Comparison of ENCODE assay signal across 14 cellular contexts in the genomic region with DNA sequence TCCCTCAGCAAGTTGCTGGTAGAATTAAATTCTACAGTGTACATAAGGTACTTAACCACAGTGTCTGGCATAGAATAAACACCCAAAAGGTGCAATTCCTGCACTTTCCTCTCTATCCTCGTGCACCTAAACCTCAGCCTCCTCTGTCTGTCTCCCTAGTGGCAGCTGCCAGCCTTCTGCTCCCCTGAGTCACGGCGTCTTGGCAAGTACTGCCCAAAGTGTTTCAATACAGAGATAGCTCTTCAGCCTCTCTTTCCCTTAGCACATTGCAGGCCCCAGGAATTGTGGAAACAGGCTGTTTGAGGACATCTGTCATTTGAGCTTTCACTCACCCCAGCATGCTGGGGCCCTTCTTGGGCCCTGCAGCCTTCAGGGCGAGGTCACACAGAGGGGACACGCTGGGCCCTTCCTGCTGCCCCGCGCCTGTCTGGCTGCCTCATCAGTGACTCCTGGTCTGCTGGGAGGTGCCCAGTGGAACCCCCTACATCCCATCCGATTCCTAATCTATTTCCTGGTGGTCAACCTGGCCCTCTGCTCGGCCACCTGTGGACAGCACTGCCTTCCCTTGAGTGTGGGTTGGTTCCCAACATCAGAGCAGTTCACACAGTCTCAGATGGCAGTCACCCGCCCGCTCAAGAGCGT. TPM values are rescaled to one million over a fixed set of nuclear protein-coding genes. Genes with fewer than 3 reads are reported as not detected.
DNase-seq lines count a peak whose midpoint lies in the region; ATAC-seq and TF ChIP-seq lines count a peak whose summit lies in the region.
"Had no signal": no experiment of that assay in that cellular context is flagged by ENCODE, and none has a peak within 500 bp of the region (broad histone marks: within the 10 kb centered on the region; RNA-seq: fewer than 3 reads in every experiment).

No MANE protein-coding gene starts in this region.

- no peaks in the 10 kb centered on the region for H3K9me3 Mint-ChIP-seq in nephron

- ATAC-seq in SK-N-SH treated with all-trans-retinoic acid at 6 μM for 48 hours (no peak; the same call in 2 of the 3 replicates), Right ventricle myocardium inferior (peak; percentile 30), aorta (ENCODE audit: low FRiP score) (no peak), esophagus mucosa (no peak), HG03378 (IDR thresholded peaks at IDR 0.05; ENCODE audit: unreplicated experiment) (no peak)

- CTCF ChIA-PET in SK-N-SH (lab: Yijun Ruan, JAX), result interaction anchor here (0.8 to 2.4 kb wide), 2 partner anchors 85 to 494 kb away, joined by 3 to 5 read pairs; no protein-coding TSS in a partner anchor

- no peaks in the 10 kb centered on the region for H4K20me1 ChIP-seq in SK-N-SH (ENCODE audit: insufficient read depth)

- no peak overlapping the region for H2AFZ ChIP-seq in SK-N-SH (ENCODE audit: low read depth)

- H3K36me3 Mint-ChIP-seq in nephron (ENCODE audit: low read depth), result peaks cover 49% of the 10 kb centered on the region

- H3K4me1 ChIP-seq in SK-N-SH (ENCODE audit: control insufficient read depth in 1 of 2, insufficient read depth in 2 of 2, low read depth in 1 of 2, low read length in 1 of 2), result peaks cover 17 to 72% of the 10 kb centered on the region in 2 experiments; a peak in 3 of 4 replicates
- peaks cover 5 to 15% of the 10 kb centered on the region in 2 donors for H3K4me1 ChIP-seq in aorta (ENCODE audit: control insufficient read depth in 1 of 2, insufficient read depth in 2 of 2, low read length in 2 of 2)

- peaks cover 79% of the 10 kb centered on the region for H3K4me1 Mint-ChIP-seq in nephron

- H3K27ac ChIP-seq in SK-N-SH (ENCODE audit: low read depth in 2 of 2, low read length in 1 of 2), result peak overlapping the region; percentile 36 to 61; a peak in 3 of 4 replicates
- peak overlapping the region; percentile 53 to 54 for H3K27ac ChIP-seq in aorta (ENCODE audit: low read depth in 1 of 2, low read length in 2 of 2)

- H3K4me2 ChIP-seq in SK-N-SH, result no peak overlapping the region

- H3K9ac ChIP-seq in SK-N-SH, result no peak overlapping the region

- DNase-seq in SK-N-SH (no peak), Right ventricle myocardium inferior (ENCODE audit: missing footprints) (no peak), aorta (no peak), inferior parietal cortex (ENCODE audit: extremely low spot score) (no peak)
- DNase-seq: DND-41; islet precursor cell; NCI-H1048; NCI-H524 treated with DMSO at 0.1 percent for 48 hours; SHP77 treated with DMSO at 0.1 percent for 48 hours; stimulated activated CD4-positive, alpha-beta T cell treated with anti-CD3 and anti-CD28 coated beads, Interleukin-4, amount 100 ng/mL, for 1 hour had no signal

- 96% methylated on average over 10 of the region's 12 CpGs for WGBS in SK-N-SH (ENCODE audit: low lambda C conversion rate)
- WGBS in aorta, 2 donors, result 56 to 57% methylated on average over 11 to 12 of the region's 12 CpGs

- no peak for TF ChIP-seq EP300 in SK-N-SH (IDR thresholded peaks at IDR 0.05; ENCODE audit: borderline replicate concordance in 1 of 2, low read depth in 1 of 2, low read length in 1 of 2)

- H3K27me3 ChIP-seq in SK-N-SH (ENCODE audit: insufficient read depth), result no peaks in the 10 kb centered on the region
- H3K27me3 ChIP-seq in aorta (ENCODE audit: control insufficient read depth in 1 of 2, insufficient read depth in 2 of 2, low read length in 1 of 2), result no peaks in the 10 kb centered on the region

- H3K27ac Mint-ChIP-seq in nephron, result peak overlapping the region; percentile 83 to 85 (median 84)

- peaks cover 96% of the 10 kb centered on the region for H3K79me2 ChIP-seq in SK-N-SH (ENCODE audit: insufficient read depth)

- intact Hi-C loops in Right ventricle myocardium inferior (cut with DNase I) (no loop called here), aorta (cut with DNase I) (loop anchor here in 1 of 2 donors (5.0 kb wide), 1 partner anchor 86 kb away; no protein-coding TSS in a partner anchor)

- H3K36me3 ChIP-seq in SK-N-SH (replicated peaks in 1 of 2; ENCODE audit: control insufficient read depth in 1 of 2, insufficient read depth in 2 of 2, low read length in 1 of 2) (peaks cover 0 to 8% of the 10 kb centered on the region in 2 experiments), aorta (ENCODE audit: control insufficient read depth in 1 of 2, insufficient read depth in 2 of 2, low read length in 1 of 2) (no peaks in the 10 kb centered on the region)

- no peak for TF ChIP-seq RAD21 in SK-N-SH (IDR thresholded peaks at IDR 0.05; ENCODE audit: low read length)

- no peaks in the 10 kb centered on the region for H3K9me2 ChIP-seq in SK-N-SH

- peaks cover 21% of the 10 kb centered on the region for H3F3A ChIP-seq in SK-N-SH (replicated peaks; ENCODE audit: insufficient read depth)

- H3K4me3 ChIP-seq in SK-N-SH (ENCODE audit: low read depth in 2 of 2, low read length in 1 of 2) (no peak overlapping the region), aorta (ENCODE audit: low read length in 2 of 2) (no peak overlapping the region)

- TF ChIP-seq CTCF in SK-N-SH (IDR thresholded peaks at IDR 0.05) (no peak), nephron (IDR thresholded peaks at IDR 0.05; ENCODE audit: unreplicated experiment in 3 of 3) (no peak)

- POLR2A ChIA-PET in SK-N-SH (lab: Yijun Ruan, JAX), result no interaction called here

- no peaks in the 10 kb centered on the region for H3K27me3 Mint-ChIP-seq in nephron (ENCODE audit: low read depth)

- H3K9me3 ChIP-seq in SK-N-SH (no peaks in the 10 kb centered on the region), aorta (ENCODE audit: control insufficient read depth, low read length) (no peaks in the 10 kb centered on the region)

- H3K4me3 Mint-ChIP-seq in nephron, result peak overlapping the region in 1 of 3 experiments; percentile 3

TF ChIP-seq in SK-N-SH, 30 proteins besides CTCF, POLR2A, EP300 and RAD21:
- TF ChIP-seq FOXM1 (IDR thresholded peaks at IDR 0.05; ENCODE audit: low read depth) (no peak), MAX (IDR thresholded peaks at IDR 0.05; ENCODE audit: low read depth) (no peak), TAF1 (IDR thresholded peaks at IDR 0.05; ENCODE audit: borderline replicate concordance, low read depth, low read length) (no peak)

TF ChIP-seq in SK-N-SH treated with all-trans-retinoic acid at 6 μM for 48 hours, 23 proteins besides CTCF, POLR2A, EP300 and RAD21:
- TF ChIP-seq TCF4 (CRISPR knock-in tag; IDR thresholded peaks at IDR 0.05; ENCODE audit: borderline replicate concordance) (no peak), ZFP30 (CRISPR knock-in tag; IDR thresholded peaks at IDR 0.05) (no peak), ISL1 (CRISPR knock-in tag; IDR thresholded peaks at IDR 0.05) (no peak), ARNTL (CRISPR knock-in tag; IDR thresholded peaks at IDR 0.05; ENCODE audit: borderline replicate concordance, low read depth) (no peak), ZNF565 (CRISPR knock-in tag; conservative IDR thresholded peaks at IDR 0.05; ENCODE audit: low read depth) (no peak), TOX (CRISPR knock-in tag; IDR thresholded peaks at IDR 0.05; ENCODE audit: borderline replicate concordance) (no peak), PATZ1 (CRISPR knock-in tag; IDR thresholded peaks at IDR 0.05; ENCODE audit: borderline replicate concordance) (no peak), CSDC2 (CRISPR knock-in tag; IDR thresholded peaks at IDR 0.05) (no peak), OSR1 (CRISPR knock-in tag; IDR thresholded peaks at IDR 0.05) (no peak)

RNA-seq across cellular contexts. Expression of gene COL4A2, which starts 19.3 kb away (rescaled TPM):
- polyA plus RNA-seq in SK-N-SH (2012; rRNA removed), result 61.1 and 137 TPM in 2 replicates
- 42.5 and 60.6 TPM in 2 replicates for polyA plus RNA-seq in SK-N-SH (2012; cell fraction: cytosol; rRNA removed)
- 103 and 166 TPM in 2 replicates for polyA plus RNA-seq in SK-N-SH (2012; cell fraction: nucleus; rRNA removed)
- 126 TPM for total RNA-seq in Right ventricle myocardium inferior
- 1,000 to 10,000 TPM in 1 of 2 donors, 100 to 1,000 TPM in 1; 693 to 1,110 TPM for total RNA-seq in aorta
- polyA plus RNA-seq in aorta, result 100 to 1,000 TPM; 117 to 670 TPM
- 30.8 TPM for total RNA-seq in esophagus mucosa

RNA-seq across cellular contexts. Expression of gene COL4A1, which starts 19.4 kb away (rescaled TPM):
- polyA plus RNA-seq in SK-N-SH (2012; rRNA removed) (28.2 and 30.3 TPM in 2 replicates), aorta (100 to 1,000 TPM in 1 of 2 donors, 10 to 100 TPM in 1; 73.3 to 379 TPM)
- polyA plus RNA-seq in SK-N-SH (2012; cell fraction: cytosol; rRNA removed), result 28.1 and 32.5 TPM in 2 replicates
- 48.2 and 61.1 TPM in 2 replicates for polyA plus RNA-seq in SK-N-SH (2012; cell fraction: nucleus; rRNA removed)
- total RNA-seq in Right ventricle myocardium inferior (128 TPM), aorta (100 to 1,000 TPM; 564 to 910 TPM), esophagus mucosa (27.5 TPM)
